Comparison of ENCODE assay signal across 16 cellular contexts in the genomic region with DNA sequence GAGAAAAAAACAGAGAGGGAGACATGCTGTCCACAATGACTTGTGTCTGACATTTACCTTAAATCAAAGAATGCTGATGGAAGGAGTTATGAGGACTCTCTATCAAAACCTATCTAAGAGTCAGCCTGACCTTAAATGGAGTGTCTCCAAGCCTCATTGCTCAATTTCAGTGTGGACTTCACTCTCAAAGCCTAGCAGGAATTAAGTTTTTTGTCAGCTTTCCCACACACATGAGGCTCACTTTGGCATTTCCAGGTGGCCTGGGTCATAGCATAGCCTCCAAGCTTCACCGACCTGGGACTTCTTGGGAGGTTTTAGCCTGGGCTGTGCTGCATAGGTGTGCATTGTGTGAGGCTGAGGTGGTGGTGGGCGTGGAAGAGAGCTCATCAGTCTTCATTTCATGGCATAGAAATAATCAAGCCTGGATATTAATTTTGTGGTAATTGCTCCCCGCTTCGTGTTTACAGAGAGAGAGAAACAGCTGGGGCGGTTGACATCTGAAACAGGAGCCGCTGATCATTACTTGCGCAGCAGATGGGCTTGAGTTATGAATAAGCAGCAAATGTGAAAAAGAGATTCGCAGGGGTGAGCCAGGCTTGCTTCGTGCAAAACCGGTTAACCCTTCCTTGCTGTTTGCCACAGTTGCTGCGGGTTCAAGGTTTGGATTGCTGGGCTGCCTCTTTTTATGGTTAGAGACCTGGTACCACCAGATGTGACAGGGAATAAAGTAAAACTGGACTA.
A peak's percentile ranks its signal among the peaks of the same experiment; 100 is the strongest.
DNase-seq lines count a peak whose midpoint lies in the region; ATAC-seq and TF ChIP-seq lines count a peak whose summit lies in the region.
"Had no signal": no experiment of that assay in that cellular context is flagged by ENCODE, and none has a peak within 500 bp of the region (broad histone marks: within the 10 kb centered on the region; RNA-seq: fewer than 3 reads in every experiment).

No MANE protein-coding gene starts in this region.

- TF ChIP-seq CTCF in IMR-90 (conservative IDR thresholded peaks at IDR 0.05; ENCODE audit: low read depth, low read length) (no peak), vagina (IDR thresholded peaks at IDR 0.05) (no peak)

- intact Hi-C loops in IMR-90 (cut with micrococcal nuclease) (loop anchor here (2.0 to 10.0 kb wide), 3 partner anchors 642 to 827 kb away; no protein-coding TSS in a partner anchor), vagina (cut with DNase I) (no loop called here)

- no peak overlapping the region for H2AFZ ChIP-seq in IMR-90 (replicated peaks; ENCODE audit: low read length, poor library complexity)

- H3K4me2 ChIP-seq in IMR-90 (ENCODE audit: low read depth, low read length) = no peak overlapping the region

- H3K18ac ChIP-seq in IMR-90 (ENCODE audit: low read depth, low read length) = peak overlapping the region; percentile 90; the same call in 1 of the 2 replicates

- no peak overlapping the region for H3K9ac ChIP-seq in IMR-90 (ENCODE audit: low read depth, low read length)

- H3K36me3 ChIP-seq in IMR-90 (ENCODE audit: control insufficient read depth, insufficient read depth, low read length) (no peaks in the 10 kb centered on the region), vagina (no peaks in the 10 kb centered on the region)

- peak overlapping the region; percentile 97 for H3K4ac ChIP-seq in IMR-90 (ENCODE audit: low read depth, low read length)

- peak overlapping the region; percentile 93 for H4K91ac ChIP-seq in IMR-90 (ENCODE audit: insufficient read depth, low read depth, low read length)

- in situ Hi-C loops in IMR-90 (cut with MboI; ENCODE audit: low sequenced_read_pairs) = no loop called here

- peak overlapping the region; percentile 97 for H3K14ac ChIP-seq in IMR-90 (replicated peaks; ENCODE audit: low read depth, low read length)

- no peaks in the 10 kb centered on the region for H3K9me3 ChIP-seq in IMR-90 (ENCODE audit: control insufficient read depth, insufficient read depth, low read length)
- no peaks in the 10 kb centered on the region for H3K9me3 ChIP-seq in vagina

- peaks cover 18% of the 10 kb centered on the region for H3K9me1 ChIP-seq in IMR-90 (ENCODE audit: insufficient read depth, low read length)

- no peaks in the 10 kb centered on the region for H3K27me3 ChIP-seq in IMR-90 (ENCODE audit: control insufficient read depth, insufficient read depth, low read length)
- no peaks in the 10 kb centered on the region for H3K27me3 ChIP-seq in vagina

- peak overlapping the region; percentile 98 for H3K23ac ChIP-seq in IMR-90 (ENCODE audit: low read depth, low read length)

- TF ChIP-seq POLR2A in IMR-90 (IDR thresholded peaks at IDR 0.05; ENCODE audit: low read depth, low read length) (no peak), vagina (IDR thresholded peaks at IDR 0.05) (no peak)

- no peaks in the 10 kb centered on the region for H4K20me1 ChIP-seq in IMR-90 (ENCODE audit: insufficient read depth, low read length)

- dilution Hi-C loops in IMR-90 (cut with HindIII; ENCODE audit: low sequenced_read_pairs, unreplicated experiment) = no loop called here

- H3K4me3 ChIP-seq in IMR-90 (ENCODE audit: insufficient read depth, low read depth, low read length) = no peak overlapping the region
- H3K4me3 ChIP-seq in vagina = no peak overlapping the region

- no TSS peak for BruUV-seq in IMR-90 (replicated peaks; lab: Mats Ljungman, UMichigan)

- H2BK120ac ChIP-seq in IMR-90 (ENCODE audit: low read depth, low read length) = peak overlapping the region; percentile 98

- H4K5ac ChIP-seq in IMR-90 (ENCODE audit: low read depth, low read length) = peak overlapping the region; percentile 47; the same call in 1 of the 2 replicates

- POLR2A ChIA-PET in IMR-90 (lab: Charles Lee; ENCODE audit: unreplicated experiment) = no interaction called here

- H3K4me1 ChIP-seq in IMR-90 (ENCODE audit: control insufficient read depth, insufficient read depth, low read length) (peaks cover 10% of the 10 kb centered on the region), vagina (no peaks in the 10 kb centered on the region)

- WGBS in IMR-90 (ENCODE audit: extremely low coverage in 2 of 2, insufficient read length in 1 of 2), 2 experiments = 72% methylated on average over 9 of the region's 11 CpGs; no CpG with 5 or more reads in 1 of the 2 experiments

- H2AK9ac ChIP-seq in IMR-90 (replicated peaks; ENCODE audit: low read depth, low read length, poor library complexity) = no peak overlapping the region

- H3K27ac ChIP-seq in IMR-90 (ENCODE audit: insufficient read depth, low read length) (no peak overlapping the region), vagina (no peak overlapping the region)

- peaks cover 0 to 18% of the 10 kb centered on the region in 2 experiments; a peak in 2 of 4 replicates for H3K79me1 ChIP-seq in IMR-90 (ENCODE audit: low read depth in 1 of 2, low read length in 2 of 2)

- H3K56ac ChIP-seq in IMR-90 (ENCODE audit: extremely low read depth, insufficient read depth, low read length) = no peak overlapping the region

- H4K8ac ChIP-seq in IMR-90 (ENCODE audit: low read depth in 2 of 2, low read length in 2 of 2) = peak overlapping the region; percentile 14 to 75; a peak in 3 of 4 replicates

- CTCF ChIA-PET in IMR-90 (lab: Yijun Ruan, JAX) = no interaction called here

- DNase-seq in COLO668 (lab: John Stamatoyannopoulos, UW; ENCODE audit: unreplicated experiment) = peak; percentile 31
- no peak for DNase-seq in IMR-90
- DNase-seq in NCI-H69 (lab: John Stamatoyannopoulos, UW) = peak; percentile 99
- DNase-seq in myocyte (ENCODE audit: low read depth) = peak; percentile 43
- no peak for DNase-seq in stimulated activated CD8-positive, alpha-beta memory T cell treated with anti-CD3 and anti-CD28 coated beads, Interleukin-4, amount 100 ng/mL, for 48 hours
- no peak for DNase-seq in vagina (ENCODE audit: extremely low spot score in 2 of 2)
- DNase-seq: COR-L47, H9, Karpas-422, MM.1S, NCI-H1105, NCI-H187, RPMI8226, SIG-M5, SW 1271 had no signal

- TF ChIP-seq RAD21 in IMR-90 (IDR thresholded peaks at IDR 0.05; ENCODE audit: low read length) = no peak

- no peak for ATAC-seq in IMR-90 (ENCODE audit: low read depth)
- no peak for ATAC-seq in GM21423 (IDR thresholded peaks at IDR 0.05; ENCODE audit: unreplicated experiment)

- peak overlapping the region; percentile 98 for H2BK20ac ChIP-seq in IMR-90 (ENCODE audit: low read depth, low read length)

- peak overlapping the region; percentile 86 for H2BK15ac ChIP-seq in IMR-90 (ENCODE audit: low read depth, low read length)

- peak overlapping the region; percentile 93 for H2BK5ac ChIP-seq in IMR-90 (ENCODE audit: low read depth, low read length, poor library complexity, severe bottlenecking)

- peak overlapping the region; percentile 97 for H2AK5ac ChIP-seq in IMR-90 (ENCODE audit: low read depth, low read length)

TF ChIP-seq in IMR-90, 13 proteins besides CTCF, POLR2A, EP300 and RAD21:
- TF ChIP-seq MAZ (IDR thresholded peaks at IDR 0.05; ENCODE audit: borderline replicate concordance, low read depth, low read length) = no peak
- peak; percentile 10; the same call in 1 of the 2 replicates for TF ChIP-seq CEBPB (IDR thresholded peaks at IDR 0.05; ENCODE audit: low read depth, low read length)
- no peak for TF ChIP-seq NFE2L2 (IDR thresholded peaks at IDR 0.05; ENCODE audit: low read depth, low read length)
- no peak for TF ChIP-seq SMC3 (IDR thresholded peaks at IDR 0.05; ENCODE audit: low read depth, low read length)

Comparison
In these comparisons a context has a peak if more than half of its experiments do, and no peak if none do; other contexts are left out.
1. DNase-seq: peak in COLO668 (single experiment), NCI-H69 (single experiment) and myocyte (single experiment); none in IMR-90 (single experiment), stimulated activated CD8-positive, alpha-beta memory T cell treated with anti-CD3 and anti-CD28 coated beads, Interleukin-4, amount 100 ng/mL, for 48 hours (single experiment) and vagina (0 of 2).